8 cellular contexts compared by ENCODE assay signal in genomic region chr15:25850154-25851111, GRCh38. TPM values are rescaled to one million over a fixed set of nuclear protein-coding genes. Genes with fewer than 3 reads are reported as not detected.
A peak's percentile ranks its signal among the peaks of the same experiment; 100 is the strongest.
DNase-seq lines count a peak whose midpoint lies in the region; ATAC-seq and TF ChIP-seq lines count a peak whose summit lies in the region.

No MANE protein-coding gene starts in this region.

- WGBS in esophagus squamous epithelium, 2 donors = 9 to 16% methylated on average over 14 to 17 of the region's 36 CpGs
- WGBS in testis, 2 donors = 9 to 15% methylated on average over 25 to 31 of the region's 36 CpGs

- H3K4me1 ChIP-seq in esophagus squamous epithelium (peaks cover 14 to 46% (median 18%) of the 10 kb centered on the region in 3 donors), testis (peaks cover 16% of the 10 kb centered on the region)

- H3K27ac Mint-ChIP-seq in CD14-positive monocyte (peak overlapping the region; percentile 93 to 99 (median 99)), natural killer cell (peak overlapping the region; percentile 93 to 96)

- H3K4me3 ChIP-seq in esophagus squamous epithelium (peak overlapping the region; percentile 2 to 67 (median 40)), testis (peak overlapping the region; percentile 20 to 44)

- H3K36me3 ChIP-seq in esophagus squamous epithelium (no peaks in the 10 kb centered on the region), testis (ENCODE audit: low read depth, missing control alignments) (no peaks in the 10 kb centered on the region)

- H3K27ac ChIP-seq in esophagus squamous epithelium = peak overlapping the region; percentile 59 to 91 (median 84)
- H3K27ac ChIP-seq in testis = peak overlapping the region; percentile 47 to 86

- DNase-seq in CD14-positive monocyte (ENCODE audit: low spot score) (peak; percentile 94), LHCN-M2 (ENCODE audit: low read depth) (peak; percentile 78), activated T-cell treated with anti-CD3 and anti-CD28 coated beads for 1 hour (ENCODE audit: low read depth) (peak; percentile 59), esophagus squamous epithelium (lab: John Stamatoyannopoulos, UW) (no peak), natural killer cell (peak; percentile 70), testis (peak; percentile 60), cortex of kidney (lab: John Stamatoyannopoulos, UW) (no peak)

- TF ChIP-seq POLR2A in esophagus squamous epithelium (IDR thresholded peaks at IDR 0.05) (peak in 1 of 4 donors; percentile 48), testis (IDR thresholded peaks at IDR 0.05) (no peak)

- H3K9me3 Mint-ChIP-seq in CD14-positive monocyte (peaks cover 0 to 4% (median 0%) of the 10 kb centered on the region in 7 donors), natural killer cell (no peaks in the 10 kb centered on the region)

- no peaks in the 10 kb centered on the region for H3K9me3 ChIP-seq in esophagus squamous epithelium
- no peaks in the 10 kb centered on the region for H3K9me3 ChIP-seq in testis

- ATAC-seq in GM21619 (IDR thresholded peaks at IDR 0.05; ENCODE audit: unreplicated experiment) (peak; percentile 77), natural killer cell (peak; percentile 69 to 80 (median 76))

- intact Hi-C loops in CD14-positive monocyte (cut with micrococcal nuclease) = loop anchor here (5.0 to 10.0 kb wide), 2 partner anchors 56 to 58 kb away; no protein-coding TSS in a partner anchor
- intact Hi-C loops in esophagus squamous epithelium (cut with DNase I) = no loop called here
- intact Hi-C loops in natural killer cell (cut with micrococcal nuclease) = loop anchor here (1.0 to 2.0 kb wide), 2 partner anchors 10 to 56 kb away; no protein-coding TSS in a partner anchor
- intact Hi-C loops in testis (cut with DNase I; ENCODE audit: low total_unique reads) = no loop called here

- no peaks in the 10 kb centered on the region for H3K27me3 ChIP-seq in esophagus squamous epithelium
- H3K27me3 ChIP-seq in testis = no peaks in the 10 kb centered on the region

- peaks cover 0 to 6% (median 0%) of the 10 kb centered on the region in 3 donors for H3K27me3 Mint-ChIP-seq in CD14-positive monocyte (ENCODE audit: low read depth in 3 of 3)
- H3K27me3 Mint-ChIP-seq in natural killer cell (ENCODE audit: low read depth in 2 of 2) = no peaks in the 10 kb centered on the region

- H3K4me1 Mint-ChIP-seq in CD14-positive monocyte (peaks cover 56% of the 10 kb centered on the region), natural killer cell (peaks cover 80 to 85% of the 10 kb centered on the region in 2 donors)

- TF ChIP-seq CTCF in CD14-positive monocyte (IDR thresholded peaks at IDR 0.05) (no peak), esophagus squamous epithelium (IDR thresholded peaks at IDR 0.05) (no peak), natural killer cell (IDR thresholded peaks at IDR 0.05) (no peak), testis (IDR thresholded peaks at IDR 0.05) (no peak)

- peaks cover 0 to 5% of the 10 kb centered on the region in 2 donors for H3K36me3 Mint-ChIP-seq in CD14-positive monocyte
- H3K36me3 Mint-ChIP-seq in natural killer cell = no peaks in the 10 kb centered on the region

- peak overlapping the region; percentile 81 to 91 for H3K4me3 Mint-ChIP-seq in CD14-positive monocyte
- H3K4me3 Mint-ChIP-seq in natural killer cell = peak overlapping the region; percentile 97

RNA-seq across cellular contexts. Expression of gene ATP10A, which starts 12.7 kb away (rescaled TPM):
- under 1 TPM; 0.71 to 0.92 TPM for polyA plus RNA-seq in CD14-positive monocyte
- total RNA-seq in LHCN-M2 (2014; rRNA removed) = 0.69 and 0.96 TPM in 2 replicates
- 22.3 TPM for polyA plus RNA-seq in LHCN-M2 (2012)
- 1 to 10 TPM in 3 of 4 donors, under 1 TPM in 1; 0.88 to 6.3 (median 1.9) TPM for total RNA-seq in esophagus squamous epithelium
- total RNA-seq in natural killer cell = 10 to 100 TPM; 50.1 to 67.0 (median 51.2) TPM
- total RNA-seq in testis = 10 to 100 TPM; 22.8 to 26.5 TPM
- polyA plus RNA-seq in testis (ENCODE audit: insufficient read depth, low read depth, low replicate concordance) = 13.6 TPM

Comparison
In these comparisons a context has a peak if more than half of its experiments do, and no peak if none do; other contexts are left out.
1. DNase-seq: peak in CD14-positive monocyte (single experiment), LHCN-M2 (single experiment), activated T-cell treated with anti-CD3 and anti-CD28 coated beads for 1 hour (single experiment), natural killer cell (single experiment) and testis (single experiment); none in esophagus squamous epithelium (single experiment) and cortex of kidney (single experiment).
2. intact Hi-C loops: an anchor here in CD14-positive monocyte (5.0 to 10.0 kb wide) and natural killer cell (1.0 to 2.0 kb wide); none called in esophagus squamous epithelium and testis.